In the genomic region with DNA sequence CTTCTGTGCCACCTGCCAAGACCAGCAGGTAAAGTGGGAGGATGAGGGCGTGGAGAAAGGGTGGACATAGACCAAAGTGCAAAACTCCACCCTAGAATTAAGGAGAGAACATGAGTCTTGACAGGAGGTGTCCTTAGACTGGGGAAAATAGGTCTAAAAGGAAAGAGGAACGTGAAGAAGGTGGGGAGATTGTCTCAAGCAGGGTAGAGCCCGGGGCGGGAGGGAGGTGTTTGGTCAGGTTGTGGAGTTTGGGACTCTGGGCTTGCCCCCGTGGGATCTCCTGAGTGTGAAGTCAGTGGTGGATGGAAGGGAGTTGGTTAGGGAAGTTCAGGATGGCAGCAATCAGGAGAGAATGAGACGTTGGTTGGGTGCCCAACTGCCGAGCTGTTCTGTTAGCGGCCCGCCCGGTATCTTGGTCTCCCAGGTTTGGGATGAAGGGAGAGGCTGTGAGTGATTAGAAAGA, we compare ENCODE assay signal across 6 cellular contexts. TPM values are rescaled to one million over a fixed set of nuclear protein-coding genes. Genes with fewer than 3 reads are reported as not detected.
DNase-seq lines count a peak whose midpoint lies in the region; ATAC-seq, FAIRE-seq and TF ChIP-seq lines count a peak whose summit lies in the region.

No MANE protein-coding gene starts in this region.

- no peak for FAIRE-seq in GM12891 (lab: Jason Lieb, UNC)

- WGBS in right lobe of liver (ENCODE audit: insufficient coverage, low coverage, low lambda C conversion rate, missing lambda C conversion rate): 10% methylated on average over 10 of the region's 10 CpGs

- no peaks in the 10 kb centered on the region for H3K27me3 Mint-ChIP-seq in CD4-positive, alpha-beta memory T cell
- H3K27me3 Mint-ChIP-seq in WTC11 (ENCODE audit: low read depth): peaks cover 53% of the 10 kb centered on the region

- peaks cover 12% of the 10 kb centered on the region for H3K36me3 ChIP-seq in CD4-positive, alpha-beta memory T cell (ENCODE audit: insufficient read depth, low read length)
- no peaks in the 10 kb centered on the region for H3K36me3 ChIP-seq in right lobe of liver

- H3K27me3 ChIP-seq in CD4-positive, alpha-beta memory T cell (ENCODE audit: insufficient read depth, low read length): no peaks in the 10 kb centered on the region
- H3K27me3 ChIP-seq in right lobe of liver: no peaks in the 10 kb centered on the region

- H3K9me3 ChIP-seq in CD4-positive, alpha-beta memory T cell (ENCODE audit: control insufficient read depth in 1 of 2, low read length in 2 of 2): no peaks in the 10 kb centered on the region
- no peaks in the 10 kb centered on the region for H3K9me3 ChIP-seq in right lobe of liver

- intact Hi-C loops in CD4-positive, alpha-beta memory T cell (cut with micrococcal nuclease): no loop called here
- intact Hi-C loops in right lobe of liver (cut with DNase I): loop anchor here (10.0 kb wide), 3 partner anchors 97 to 187 kb away; a partner anchor contains a TSS

- H3K36me3 Mint-ChIP-seq in CD4-positive, alpha-beta memory T cell: peaks cover 39 to 67% of the 10 kb centered on the region in 2 donors
- H3K36me3 Mint-ChIP-seq in WTC11: peaks cover 4% of the 10 kb centered on the region; the same call in 1 of the 2 replicates

- peaks cover 64% of the 10 kb centered on the region for H3K4me1 ChIP-seq in CD4-positive, alpha-beta memory T cell (ENCODE audit: insufficient read depth, low read length)
- peaks cover 0 to 11% (median under 1%) of the 10 kb centered on the region in 4 donors for H3K4me1 ChIP-seq in right lobe of liver

- peak overlapping the region; percentile 79 to 87 for H3K4me3 ChIP-seq in CD4-positive, alpha-beta memory T cell (ENCODE audit: low read length in 2 of 2)
- peak overlapping the region; percentile 45 to 58 (median 52) for H3K4me3 ChIP-seq in right lobe of liver

- H3K4me3 Mint-ChIP-seq in CD4-positive, alpha-beta memory T cell: peak overlapping the region; percentile 97 to 100 (median 99)
- H3K4me3 Mint-ChIP-seq in WTC11: peak overlapping the region; percentile 85

- no peak for DNase-seq in CD4-positive, alpha-beta memory T cell
- DNase-seq in WTC11 (ENCODE audit: low spot score) (no peak), right lobe of liver (peak in 1 of 3 donors; percentile 52), GM12891 (ENCODE audit: insufficient read length, low spot score) (no peak)
- DNase-seq in activated CD8-positive, alpha-beta memory T cell treated with anti-CD3 and anti-CD28 coated beads, Interleukin-2, amount 50 U/mL, for 48 hours: no peak

- CTCF ChIA-PET in CD4-positive, alpha-beta memory T cell (lab: Charles Lee; ENCODE audit: partially characterized antibody): interaction anchor here (0.8 to 3.1 kb wide), 5 partner anchors 8 to 193 kb away, joined by 3 to 45 read pairs (median 4); a partner anchor contains a TSS
- CTCF ChIA-PET in WTC11 (lab: Charles Lee): interaction anchor here (0.5 to 4.9 kb wide), 14 partner anchors 8 to 1335 kb away, joined by 3 to 40 read pairs (median 4); a partner anchor contains a TSS

- TF ChIP-seq CTCF in WTC11 (IDR thresholded peaks at IDR 0.05): no peak
- TF ChIP-seq CTCF in right lobe of liver (IDR thresholded peaks at IDR 0.05): no peak

- TF ChIP-seq POLR2A in right lobe of liver (IDR thresholded peaks at IDR 0.05) (no peak), GM12891 (IDR thresholded peaks at IDR 0.05; ENCODE audit: low read depth, low read length) (no peak)

- H3K9me3 Mint-ChIP-seq in CD4-positive, alpha-beta memory T cell: peaks cover 0 to 6% (median 0%) of the 10 kb centered on the region in 8 donors
- no peaks in the 10 kb centered on the region for H3K9me3 Mint-ChIP-seq in WTC11

- ATAC-seq in WTC11: no peak
- no peak for ATAC-seq in right lobe of liver
- no peak for ATAC-seq in HG03135 (IDR thresholded peaks at IDR 0.05; ENCODE audit: unreplicated experiment)

- H3K27ac Mint-ChIP-seq in CD4-positive, alpha-beta memory T cell: peak overlapping the region; percentile 92 to 98 (median 96)
- H3K27ac Mint-ChIP-seq in WTC11: peak overlapping the region; percentile 90

- POLR2A ChIA-PET in CD4-positive, alpha-beta memory T cell (lab: Charles Lee; ENCODE audit: partially characterized antibody): interaction anchor here (0.8 to 47.8 kb wide), 15 partner anchors 5 to 1823 kb away, joined by 3 to 1214 read pairs (median 5); a partner anchor contains a TSS
- POLR2A ChIA-PET in WTC11 (lab: Charles Lee): interaction anchor here (1.1 to 1.5 kb wide), 3 partner anchors 42 to 102 kb away, joined by 3 to 5 read pairs (median 4); a partner anchor contains a TSS

- peak overlapping the region; percentile 88 for H3K27ac ChIP-seq in CD4-positive, alpha-beta memory T cell (ENCODE audit: low read depth, low read length)
- peak overlapping the region; percentile 45 to 62 (median 54) for H3K27ac ChIP-seq in right lobe of liver

- H3K4me1 Mint-ChIP-seq in CD4-positive, alpha-beta memory T cell: peaks cover 36 to 90% (median 50%) of the 10 kb centered on the region in 4 donors
- H3K4me1 Mint-ChIP-seq in WTC11: peaks cover 35% of the 10 kb centered on the region

TF ChIP-seq in WTC11, 78 proteins besides CTCF, POLR2A, EP300 and RAD21 (continues in another document):
- no peak for TF ChIP-seq FOXJ3 (CRISPR knock-in tag; IDR thresholded peaks at IDR 0.05; ENCODE audit: borderline replicate concordance)

TF ChIP-seq in GM12891, 5 proteins besides CTCF, POLR2A, EP300 and RAD21:
- TF ChIP-seq SPI1 (IDR thresholded peaks at IDR 0.05; ENCODE audit: low read depth, low read length) (no peak), POU2F2 (IDR thresholded peaks at IDR 0.05; ENCODE audit: low read depth, low read length) (no peak), POLR2AphosphoS5 (IDR thresholded peaks at IDR 0.05; ENCODE audit: low read depth, low read length) (no peak), PAX5 (IDR thresholded peaks at IDR 0.05; ENCODE audit: insufficient read depth, low read length, severe bottlenecking) (no peak), TAF1 (IDR thresholded peaks at IDR 0.05; ENCODE audit: low read depth, low read length) (no peak)
TF ChIP-seq in GM12891: peak in this region for 0.

RNA-seq across cellular contexts. Expression of a gene that starts 0.4 kb away (rescaled TPM):
- total RNA-seq in CD4-positive, alpha-beta memory T cell: 1,000 to 10,000 TPM; 1,301 to 1,410 TPM
- polyA plus RNA-seq in CD4-positive, alpha-beta memory T cell: 100 to 1,000 TPM; 195 to 493 TPM
- total RNA-seq in WTC11 (2021): 19.8 to 25.5 TPM (median 23.6 TPM) in 3 replicates
- total RNA-seq in right lobe of liver: 1 to 10 TPM; 2.7 to 7.6 (median 4.9) TPM
- polyA plus RNA-seq in GM12891 (2012; ENCODE audit: low read depth, missing spikeins): 49.3 TPM

RNA-seq across cellular contexts. Expression of a gene that starts 3.7 kb away (rescaled TPM):
- total RNA-seq in CD4-positive, alpha-beta memory T cell: 10 to 100 TPM; 35.7 to 39.3 TPM
- polyA plus RNA-seq in CD4-positive, alpha-beta memory T cell: 10 to 100 TPM; 75.1 to 86.9 TPM
- 55.5 to 61.7 TPM (median 57.3 TPM) in 3 replicates for total RNA-seq in WTC11 (2021)
- 10 to 100 TPM; 16.5 to 36.4 (median 20.9) TPM for total RNA-seq in right lobe of liver
- polyA plus RNA-seq in GM12891 (2012; ENCODE audit: low read depth, missing spikeins): 29.8 TPM

RNA-seq across cellular contexts. Expression of a gene that starts 34.5 kb away (rescaled TPM):
- not detected for total RNA-seq in CD4-positive, alpha-beta memory T cell
- not detected for polyA plus RNA-seq in CD4-positive, alpha-beta memory T cell
- total RNA-seq in WTC11 (2021) (72.2 to 86.5 TPM (median 79.3 TPM) in 3 replicates), right lobe of liver (1 to 10 TPM; 1.5 to 4.5 (median 2.7) TPM)
- 1.7 TPM for polyA plus RNA-seq in GM12891 (2012; ENCODE audit: low read depth, missing spikeins)

RNA-seq across cellular contexts. Expression of a gene that starts 35.3 kb away (rescaled TPM):
- total RNA-seq in CD4-positive, alpha-beta memory T cell: 10 to 100 TPM; 17.5 to 21.5 TPM
- polyA plus RNA-seq in CD4-positive, alpha-beta memory T cell: 1 to 10 TPM; 4.7 to 5.7 TPM
- total RNA-seq in WTC11 (2021) (37.6 to 44.1 TPM (median 43.1 TPM) in 3 replicates), right lobe of liver (10 to 100 TPM in 3 of 6 experiments, 1 to 10 TPM in 3; 8.0 to 14.9 (median 10.6) TPM)
- polyA plus RNA-seq in GM12891 (2012; ENCODE audit: low read depth, missing spikeins): 75.6 TPM

RNA-seq across cellular contexts. Expression of a gene that starts 42.5 kb away (rescaled TPM):
- total RNA-seq in CD4-positive, alpha-beta memory T cell: 100 to 1,000 TPM; 106 to 112 TPM
- 10 to 100 TPM; 67.5 to 80.8 TPM for polyA plus RNA-seq in CD4-positive, alpha-beta memory T cell
- 55.0 to 65.8 TPM (median 64.3 TPM) in 3 replicates for total RNA-seq in WTC11 (2021)
- 10 to 100 TPM; 36.5 to 60.7 (median 51.6) TPM for total RNA-seq in right lobe of liver
- polyA plus RNA-seq in GM12891 (2012; ENCODE audit: low read depth, missing spikeins): 56.2 TPM

Comparison
In these comparisons a context has a peak if more than half of its experiments do, and no peak if none do; other contexts are left out.
1. RNA of a gene that starts 0.4 kb away (total RNA-seq): 1,301 to 1,410 TPM in CD4-positive, alpha-beta memory T cell; 19.8 to 25.5 TPM in WTC11 and 2.7 to 7.6 TPM in right lobe of liver; every median in the first group is over 10 times any median in the second.
2. RNA of a gene that starts 34.5 kb away (total RNA-seq): 72.2 to 86.5 TPM in WTC11; 1.5 to 4.5 TPM in right lobe of liver and not detected in CD4-positive, alpha-beta memory T cell; every median in the first group is over 10 times any median in the second.